3 cellular contexts compared by ENCODE assay signal in the genomic region with DNA sequence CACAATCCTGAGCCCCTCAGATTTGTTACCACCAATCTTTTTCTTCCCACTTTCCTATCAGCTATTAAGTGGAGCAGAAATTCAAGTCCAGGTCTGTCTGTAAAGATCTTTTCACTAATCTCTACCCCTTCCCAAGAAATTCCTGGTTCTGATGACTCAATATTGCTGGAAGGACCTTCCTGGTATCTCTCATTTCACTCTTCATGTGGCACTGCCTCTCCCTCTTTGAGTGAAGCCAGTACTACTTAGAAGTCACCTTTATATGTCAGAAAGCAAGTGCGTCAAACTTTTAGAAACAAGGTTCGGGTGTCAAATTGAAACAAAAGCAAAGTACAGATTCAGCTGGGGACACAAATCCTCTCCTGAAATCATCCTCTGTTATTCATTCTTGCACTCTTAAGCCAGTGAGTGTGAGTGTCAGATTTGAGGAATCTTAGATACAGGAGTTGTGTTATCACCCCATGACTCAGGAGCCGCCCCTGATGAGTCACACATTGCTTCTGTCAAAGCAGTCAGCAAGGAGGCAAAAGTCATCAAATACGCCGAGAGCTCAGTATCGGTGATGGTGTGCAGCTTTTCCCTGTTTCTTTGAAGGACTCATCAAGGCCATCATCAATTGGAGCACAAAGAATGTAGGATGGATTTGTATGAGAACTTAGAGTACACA.
A peak's percentile ranks its signal among the peaks of the same experiment; 100 is the strongest.
TF ChIP-seq lines count a peak whose summit lies in the region.

No MANE protein-coding gene starts in this region.

TF ChIP-seq in HepG2, 621 proteins besides CTCF, POLR2A, EP300 and RAD21:
- TF ChIP-seq RARG (CRISPR knock-in tag; IDR thresholded peaks at IDR 0.05; ENCODE audit: low read depth): no peak
- no peak for TF ChIP-seq HNRNPUL1 (IDR thresholded peaks at IDR 0.05; ENCODE audit: low read depth, low read length)
- TF ChIP-seq FOSL2 (CRISPR knock-in tag; IDR thresholded peaks at IDR 0.05): peak; percentile 39; the same call in 1 of the 2 replicates
TF ChIP-seq in HepG2: peak in this region for 1.

TF ChIP-seq in SK-N-SH treated with all-trans-retinoic acid at 6 μM for 48 hours, 23 proteins besides CTCF, POLR2A, EP300 and RAD21:
- TF ChIP-seq, protein P1, sequence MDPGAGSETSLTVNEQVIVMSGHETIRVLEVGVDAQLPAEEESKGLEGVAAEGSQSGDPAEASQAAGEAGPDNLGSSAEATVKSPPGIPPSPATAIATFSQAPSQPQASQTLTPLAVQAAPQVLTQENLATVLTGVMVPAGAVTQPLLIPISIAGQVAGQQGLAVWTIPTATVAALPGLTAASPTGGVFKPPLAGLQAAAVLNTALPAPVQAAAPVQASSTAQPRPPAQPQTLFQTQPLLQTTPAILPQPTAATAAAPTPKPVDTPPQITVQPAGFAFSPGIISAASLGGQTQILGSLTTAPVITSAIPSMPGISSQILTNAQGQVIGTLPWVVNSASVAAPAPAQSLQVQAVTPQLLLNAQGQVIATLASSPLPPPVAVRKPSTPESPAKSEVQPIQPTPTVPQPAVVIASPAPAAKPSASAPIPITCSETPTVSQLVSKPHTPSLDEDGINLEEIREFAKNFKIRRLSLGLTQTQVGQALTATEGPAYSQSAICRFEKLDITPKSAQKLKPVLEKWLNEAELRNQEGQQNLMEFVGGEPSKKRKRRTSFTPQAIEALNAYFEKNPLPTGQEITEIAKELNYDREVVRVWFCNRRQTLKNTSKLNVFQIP (CRISPR knock-in tag; IDR thresholded peaks at IDR 0.05; ENCODE audit: borderline replicate concordance, low read depth): 0 out of 2 replicates have a peak, but pooled peaks have one; percentile 13
- TF ChIP-seq ZFP3 (CRISPR knock-in tag; IDR thresholded peaks at IDR 0.05): no peak

TF ChIP-seq in WTC11, 78 proteins besides CTCF, POLR2A, EP300 and RAD21:
- TF ChIP-seq CREB1 (CRISPR knock-in tag; IDR thresholded peaks at IDR 0.05) (no peak), SMAD3 (CRISPR knock-in tag; IDR thresholded peaks at IDR 0.05; ENCODE audit: borderline replicate concordance) (no peak), OVOL2 (CRISPR knock-in tag; IDR thresholded peaks at IDR 0.05; ENCODE audit: borderline replicate concordance) (no peak), GABPB1 (CRISPR knock-in tag; IDR thresholded peaks at IDR 0.05) (no peak), ZNF416 (CRISPR knock-in tag; IDR thresholded peaks at IDR 0.05) (no peak)
